ENCODE assay signal across 21 cellular contexts in the genomic region with DNA sequence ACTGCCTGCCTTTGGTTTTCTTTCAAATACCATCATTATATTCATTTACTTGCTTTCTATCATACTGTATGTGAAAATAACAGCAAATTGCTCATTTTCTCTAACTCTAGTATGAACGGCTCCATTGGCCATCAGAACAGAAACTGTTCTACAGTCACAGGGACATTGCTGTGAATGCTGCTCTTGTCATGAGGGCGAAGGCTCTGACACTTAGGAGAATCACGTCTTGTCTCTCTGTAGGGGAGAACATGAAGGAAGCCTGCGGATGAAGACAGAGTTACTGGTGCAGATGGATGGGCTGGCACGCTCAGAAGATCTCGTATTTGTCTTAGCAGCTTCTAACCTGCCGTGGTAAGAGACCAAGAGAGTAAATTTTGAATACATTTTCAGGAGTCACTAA.
"Had no signal": no experiment of that assay in that cellular context is flagged by ENCODE, and none has a peak within 500 bp of the region (broad histone marks: within the 10 kb centered on the region; RNA-seq: fewer than 3 reads in every experiment).

No MANE protein-coding gene starts in this region.

- DNase-seq: central memory CD4-positive, alpha-beta T cell; effector CD8-positive, alpha-beta T cell; erythroblast; esophagus squamous epithelium; foreskin melanocyte; immature natural killer cell; left ventricle myocardium superior; lower lobe of right lung; naive thymus-derived CD4-positive, alpha-beta T cell; pancreas; right cardiac atrium; sigmoid colon; stimulated activated CD4-positive, alpha-beta T cell treated with anti-CD3 and anti-CD28 coated beads, Interleukin-2, amount 100 ng/mL, for 24 hours; stimulated activated CD4-positive, alpha-beta T cell treated with anti-CD3 and anti-CD28 coated beads, Interleukin-4, amount 100 ng/mL, for 24 hours; stimulated activated naive CD4-positive, alpha-beta T cell treated with Interleukin-2 at 50 U/mL for 16 hours; stomach; upper lobe of left lung had no signal

- FAIRE-seq: colon, endothelial cell of umbilical vein, keratinocyte, pancreas, urothelium cell line had no signal
